ENCODE assay signal across 1 cellular context in the genomic region with DNA sequence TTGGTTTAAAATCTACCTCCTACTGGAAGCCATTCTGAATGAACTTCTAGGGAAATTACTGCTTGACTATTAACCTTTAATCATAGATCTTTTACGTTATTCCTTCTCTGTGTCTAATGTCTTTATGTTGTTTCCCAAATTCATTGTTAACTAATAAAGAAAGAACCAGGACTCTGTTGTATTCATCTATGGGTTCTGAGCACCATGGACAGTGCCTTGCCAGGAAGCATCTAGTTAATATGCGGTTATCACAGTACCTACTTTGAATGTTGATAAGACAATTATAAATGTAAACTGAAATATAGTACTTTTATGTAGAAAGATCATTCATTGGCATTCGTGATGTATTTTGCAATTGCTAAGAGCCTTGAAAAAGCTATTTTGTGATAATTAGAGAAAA.
TF ChIP-seq lines count a peak whose summit lies in the region.

No MANE protein-coding gene starts in this region.

TF ChIP-seq in HEK293, 187 proteins besides CTCF, POLR2A, EP300 and RAD21 (continued from another document):
- TF ChIP-seq ZNF148 (tag by site-specific recombination; IDR thresholded peaks at IDR 0.05; ENCODE audit: borderline replicate concordance) (no peak), ZNF623 (tag by site-specific recombination; IDR thresholded peaks at IDR 0.05) (no peak)
